15 cellular contexts compared by ENCODE assay signal in the genomic region with DNA sequence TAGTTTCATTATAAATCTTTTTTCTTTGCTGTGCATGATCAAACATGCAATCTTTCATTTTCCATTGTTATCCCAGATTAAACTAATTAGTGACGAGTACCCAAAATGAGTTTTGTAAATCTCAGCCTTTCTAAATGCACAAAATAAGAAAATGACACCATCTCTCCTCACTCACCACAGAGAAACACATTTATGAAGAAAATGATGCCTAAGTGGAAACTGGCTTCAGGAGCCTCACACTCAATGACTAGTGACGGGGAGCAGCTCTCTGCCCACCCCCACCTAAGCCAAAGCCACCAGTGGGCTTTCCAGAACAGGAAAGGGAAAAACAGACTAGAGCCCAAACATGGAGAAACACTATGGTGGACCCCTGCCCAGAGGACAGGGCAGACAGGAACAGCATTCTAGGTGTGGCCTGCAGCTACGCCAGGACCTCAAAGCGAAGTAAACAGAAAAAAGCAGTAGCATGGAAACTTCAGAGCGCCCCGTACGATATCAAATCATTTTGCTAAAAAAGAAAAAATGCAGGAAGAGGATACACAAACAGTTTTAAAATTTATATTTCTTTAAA.
DNase-seq lines count a peak whose midpoint lies in the region; ATAC-seq and TF ChIP-seq lines count a peak whose summit lies in the region.
"Had no signal": no experiment of that assay in that cellular context is flagged by ENCODE, and none has a peak within 500 bp of the region (broad histone marks: within the 10 kb centered on the region; RNA-seq: fewer than 3 reads in every experiment).

No MANE protein-coding gene starts in this region.

- no peaks in the 10 kb centered on the region for H3K27me3 Mint-ChIP-seq in activated naive CD4-positive, alpha-beta T cell treated with anti-CD3 and anti-CD28 coated beads for 36 hours (ENCODE audit: low read depth)

- H3K4me3 Mint-ChIP-seq in activated naive CD4-positive, alpha-beta T cell treated with anti-CD3 and anti-CD28 coated beads for 36 hours: peak overlapping the region; percentile 14

- no peaks in the 10 kb centered on the region for H3K36me3 Mint-ChIP-seq in activated naive CD4-positive, alpha-beta T cell treated with anti-CD3 and anti-CD28 coated beads for 36 hours (ENCODE audit: low read depth)

- peak overlapping the region; percentile 50 for H3K9ac ChIP-seq in adipocyte (ENCODE audit: low read length)
- peak overlapping the region in 3 of 5 donors; percentile 37 to 58 (median 56) for H3K9ac ChIP-seq in subcutaneous abdominal adipose tissue (ENCODE audit: low read length in 5 of 5)

- peak overlapping the region; percentile 42 to 87 for H3K27ac ChIP-seq in lung (ENCODE audit: low read depth in 1 of 2, low read length in 1 of 2)
- peak overlapping the region; percentile 96 for H3K27ac ChIP-seq in subcutaneous abdominal adipose tissue (ENCODE audit: low read depth, low read length)
- H3K27ac ChIP-seq: SJCRH30 had no signal

- H3K4me1 Mint-ChIP-seq in activated naive CD4-positive, alpha-beta T cell treated with anti-CD3 and anti-CD28 coated beads for 36 hours (ENCODE audit: low read depth): peaks cover 71% of the 10 kb centered on the region

- peaks cover 83% of the 10 kb centered on the region for H3K4me1 ChIP-seq in adipocyte (ENCODE audit: control insufficient read depth, insufficient read depth, low read length)
- peaks cover 16 to 43% of the 10 kb centered on the region in 2 donors for H3K4me1 ChIP-seq in lung (ENCODE audit: control insufficient read depth in 2 of 2, insufficient read depth in 2 of 2, low read length in 2 of 2)
- peaks cover 26 to 77% (median 70%) of the 10 kb centered on the region in 5 donors for H3K4me1 ChIP-seq in subcutaneous abdominal adipose tissue (ENCODE audit: control insufficient read depth in 5 of 5, insufficient read depth in 5 of 5, low read length in 5 of 5)

- H3K27ac Mint-ChIP-seq in activated naive CD4-positive, alpha-beta T cell treated with anti-CD3 and anti-CD28 coated beads for 36 hours: no peak overlapping the region

- intact Hi-C loops in activated naive CD4-positive, alpha-beta T cell treated with anti-CD3 and anti-CD28 coated beads for 36 hours (cut with micrococcal nuclease): no loop called here
- intact Hi-C loops in lower leg skin (cut with DNase I; ENCODE audit: low total_unique reads): no loop called here

- TF ChIP-seq POLR2A in lower leg skin (IDR thresholded peaks at IDR 0.05): no peak

- H3K27me3 ChIP-seq in adipocyte (replicated peaks; ENCODE audit: control insufficient read depth, insufficient read depth, low read length) (no peaks in the 10 kb centered on the region), lung (ENCODE audit: control insufficient read depth, insufficient read depth) (no peaks in the 10 kb centered on the region), subcutaneous abdominal adipose tissue (ENCODE audit: control insufficient read depth in 5 of 5, insufficient read depth in 4 of 5, low read length in 5 of 5) (no peaks in the 10 kb centered on the region)
- H3K27me3 ChIP-seq: SJCRH30 had no signal

- ATAC-seq in lung (ENCODE audit: insufficient read depth, low FRiP score): no peak

- TF ChIP-seq CTCF in lung (IDR thresholded peaks at IDR 0.05; ENCODE audit: control extremely low read depth, extremely low read depth): no peak
- TF ChIP-seq CTCF in lower leg skin (IDR thresholded peaks at IDR 0.05): no peak

- no peaks in the 10 kb centered on the region for H3K36me3 ChIP-seq in adipocyte (ENCODE audit: control insufficient read depth, insufficient read depth, low read length, severe bottlenecking)
- no peaks in the 10 kb centered on the region for H3K36me3 ChIP-seq in lung (ENCODE audit: control insufficient read depth in 2 of 2, insufficient read depth in 2 of 2, low read length in 2 of 2)
- no peaks in the 10 kb centered on the region for H3K36me3 ChIP-seq in subcutaneous abdominal adipose tissue (ENCODE audit: control insufficient read depth in 5 of 5, insufficient read depth in 5 of 5, low read length in 5 of 5)
- H3K36me3 ChIP-seq: SJCRH30 had no signal

- DNase-seq in activated naive CD4-positive, alpha-beta T cell treated with anti-CD3 and anti-CD28 coated beads for 36 hours: no peak
- no peak for DNase-seq in activated naive CD4-positive, alpha-beta T cell (lab: John Stamatoyannopoulos, UW)
- no peak for DNase-seq in adipocyte (ENCODE audit: low read depth)
- no peak for DNase-seq in lung (ENCODE audit: low spot score)
- no peak for DNase-seq in mucosa of gallbladder (ENCODE audit: low spot score)
- DNase-seq in lower leg skin (ENCODE audit: low spot score in 2 of 2): no peak
- DNase-seq in NCI-H524 (lab: John Stamatoyannopoulos, UW): no peak
- DNase-seq: activated CD4-positive, CD25-positive, alpha-beta regulatory T cell treated with anti-CD3 and anti-CD28 coated beads, Interleukin-2, amount 50 U/mL, for 72 hours; activated effector memory CD4-positive, alpha-beta T cell treated with Interleukin-2 at 50 U/mL for 16 hours; mucosa of descending colon; NCI-H510A; SJCRH30; stimulated activated CD4-positive, alpha-beta T cell treated with anti-CD3 and anti-CD28 coated beads, Interleukin-15, amount 100 ng/mL, for 24 hours; stimulated activated naive CD4-positive, alpha-beta T cell had no signal

- no peaks in the 10 kb centered on the region for H3K9me3 Mint-ChIP-seq in activated naive CD4-positive, alpha-beta T cell treated with anti-CD3 and anti-CD28 coated beads for 36 hours

- peak overlapping the region; percentile 48 for H3K4me3 ChIP-seq in adipocyte (ENCODE audit: low read length)
- no peak overlapping the region for H3K4me3 ChIP-seq in lung
- peak overlapping the region in 4 of 5 donors; percentile 14 to 45 (median 37) for H3K4me3 ChIP-seq in subcutaneous abdominal adipose tissue (ENCODE audit: low read depth in 1 of 5, low read length in 5 of 5)
- no peak overlapping the region for H3K4me3 ChIP-seq in lower leg skin (ENCODE audit: low read depth, poor library complexity, severe bottlenecking)
- H3K4me3 ChIP-seq: mucosa of descending colon, SJCRH30 had no signal

- H3K9me3 ChIP-seq in adipocyte (ENCODE audit: control insufficient read depth, low read length) (no peaks in the 10 kb centered on the region), lung (ENCODE audit: control insufficient read depth in 2 of 2, insufficient read depth in 1 of 2, low read length in 1 of 2) (no peaks in the 10 kb centered on the region), subcutaneous abdominal adipose tissue (ENCODE audit: control insufficient read depth in 5 of 5, low read length in 5 of 5) (no peaks in the 10 kb centered on the region)
- H3K9me3 ChIP-seq: mucosa of descending colon, SJCRH30 had no signal

- CTCF ChIA-PET in activated naive CD4-positive, alpha-beta T cell treated with anti-CD3 and anti-CD28 coated beads for 36 hours (lab: Charles Lee): no interaction called here

- WGBS in lung, 2 donors: 63 to 70% methylated on average over 7 of the region's 7 CpGs
- 67 to 69% methylated on average over 7 of the region's 7 CpGs for WGBS in lower leg skin, 2 donors

Comparison
In these comparisons a context has a peak if more than half of its experiments do, and no peak if none do; other contexts are left out.
1. H3K4me3 ChIP-seq: peak in adipocyte (single experiment) and subcutaneous abdominal adipose tissue (4 of 5); none in lung (single experiment) and lower leg skin (single experiment).